Comparison of ENCODE assay signal across 12 cellular contexts in the genomic region with DNA sequence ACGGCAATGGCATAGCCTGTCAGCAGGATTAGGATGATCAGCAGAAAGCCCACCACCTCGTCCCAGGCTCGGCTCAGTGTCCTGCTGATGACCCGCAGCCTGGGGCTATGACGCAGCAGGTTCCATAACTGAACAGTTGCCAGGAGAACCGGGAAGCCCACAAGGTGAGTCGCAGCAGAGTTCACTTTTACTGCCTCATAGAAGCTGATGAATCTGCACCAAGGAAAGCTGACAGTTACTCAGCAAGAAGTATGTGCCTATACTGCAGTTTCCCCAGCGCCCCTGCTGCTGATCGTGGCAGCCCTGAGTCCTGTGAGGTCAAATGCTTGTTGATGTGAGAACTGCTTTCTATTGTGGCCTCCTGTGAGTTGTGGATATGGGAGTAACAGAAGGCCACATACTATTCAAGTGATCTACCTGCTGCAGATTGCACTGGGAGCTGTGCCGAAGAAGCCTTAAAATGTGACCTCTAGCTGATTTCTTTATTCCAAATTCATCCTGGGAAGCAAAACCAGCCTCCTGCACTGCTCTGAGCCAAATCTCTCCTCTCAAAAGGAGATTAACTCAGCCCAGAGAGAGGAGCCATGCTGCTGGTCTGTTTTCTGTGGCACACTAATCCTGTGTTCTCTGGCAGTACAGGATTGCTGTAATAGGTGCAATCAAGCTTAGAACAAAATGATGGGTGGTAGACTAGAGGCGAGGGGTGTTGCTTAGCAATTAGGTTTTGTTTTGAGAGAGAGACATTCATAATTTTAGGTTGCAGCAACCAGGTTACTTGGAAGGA. TPM values are rescaled to one million over a fixed set of nuclear protein-coding genes. Genes with fewer than 3 reads are reported as not detected.
DNase-seq lines count a peak whose midpoint lies in the region; ATAC-seq, FAIRE-seq and TF ChIP-seq lines count a peak whose summit lies in the region.
"Had no signal": no experiment of that assay in that cellular context is flagged by ENCODE, and none has a peak within 500 bp of the region (broad histone marks: within the 10 kb centered on the region; RNA-seq: fewer than 3 reads in every experiment).

No MANE protein-coding gene starts in this region.

- peaks cover 39% of the 10 kb centered on the region for H3K79me2 ChIP-seq in astrocyte (ENCODE audit: insufficient read depth, low read length)

- H3K36me3 Mint-ChIP-seq in astrocyte (ENCODE audit: low read depth, unreplicated experiment): peaks cover 16% of the 10 kb centered on the region

- 70% methylated on average over 11 of the region's 11 CpGs for WGBS in right cardiac atrium

- peaks cover 3% of the 10 kb centered on the region for H3K9me3 Mint-ChIP-seq in astrocyte (ENCODE audit: unreplicated experiment)

- H3K27ac ChIP-seq in right atrium auricular region: peak overlapping the region; percentile 2 to 26
- H3K27ac ChIP-seq in right cardiac atrium (ENCODE audit: low read length): no peak overlapping the region
- H3K27ac ChIP-seq in astrocyte (ENCODE audit: low read depth, low read length): no peak overlapping the region
- H3K27ac ChIP-seq: C4-2B, suprapubic skin had no signal

- peaks cover 44% of the 10 kb centered on the region for H3K4me1 Mint-ChIP-seq in astrocyte (ENCODE audit: low read depth, unreplicated experiment)

- H4K20me1 ChIP-seq in astrocyte (ENCODE audit: insufficient read depth, low read length): peaks cover 76% of the 10 kb centered on the region

- no peaks in the 10 kb centered on the region for H3K27me3 Mint-ChIP-seq in astrocyte (ENCODE audit: low read depth, unreplicated experiment)

- H3K4me3 ChIP-seq in right atrium auricular region: no peak overlapping the region
- H3K4me3 ChIP-seq in right cardiac atrium (ENCODE audit: low read length): no peak overlapping the region
- H3K4me3 ChIP-seq in astrocyte (ENCODE audit: insufficient read depth, low read depth, low read length): no peak overlapping the region
- H3K4me3 ChIP-seq: suprapubic skin had no signal

- H3K36me3 ChIP-seq in right atrium auricular region (peaks cover 24% of the 10 kb centered on the region), astrocyte (ENCODE audit: insufficient read depth, low read length) (peaks cover 11% of the 10 kb centered on the region)

- FAIRE-seq in astrocyte (lab: Jason Lieb, UNC): no peak
- FAIRE-seq: endothelial cell of umbilical vein, GM18507 had no signal

- peak overlapping the region; percentile 91 for H3K27ac Mint-ChIP-seq in astrocyte (ENCODE audit: unreplicated experiment)

- no peak for DNase-seq in right atrium auricular region (ENCODE audit: low spot score)
- no peak for DNase-seq in right cardiac atrium
- DNase-seq in astrocyte (ENCODE audit: low read depth): peak; percentile 45
- DNase-seq in iris pigment epithelial cell (ENCODE audit: low read depth): peak; percentile 77
- DNase-seq in sciatic nerve (ENCODE audit: low spot score): no peak

- H3K9ac ChIP-seq in astrocyte (ENCODE audit: low read length): no peak overlapping the region

- intact Hi-C loops in right cardiac atrium (cut with DNase I): no loop called here
- intact Hi-C loops in sciatic nerve (cut with DNase I): no loop called here

- H3K27me3 ChIP-seq in right atrium auricular region (no peaks in the 10 kb centered on the region), right cardiac atrium (ENCODE audit: control insufficient read depth, insufficient read depth) (no peaks in the 10 kb centered on the region), astrocyte (ENCODE audit: insufficient read depth, low read length) (no peaks in the 10 kb centered on the region)
- H3K27me3 ChIP-seq: suprapubic skin had no signal

- no peak for ATAC-seq in right cardiac atrium
- no peak for ATAC-seq in HG02798 (IDR thresholded peaks at IDR 0.05; ENCODE audit: poor library complexity, unreplicated experiment)
- ATAC-seq in sciatic nerve: no peak
- no peak for ATAC-seq in GM18502 (IDR thresholded peaks at IDR 0.05; ENCODE audit: poor library complexity, unreplicated experiment)
- no peak for ATAC-seq in GM19324 (IDR thresholded peaks at IDR 0.05; ENCODE audit: low FRiP score, unreplicated experiment)

- H3K4me3 Mint-ChIP-seq in astrocyte (ENCODE audit: unreplicated experiment): peak overlapping the region; percentile 40

- no peak for TF ChIP-seq CTCF in right atrium auricular region (IDR thresholded peaks at IDR 0.05)
- TF ChIP-seq CTCF in astrocyte (IDR thresholded peaks at IDR 0.05; ENCODE audit: insufficient read depth, low read depth, low read length): no peak

- no peaks in the 10 kb centered on the region for H3K9me3 ChIP-seq in right atrium auricular region
- H3K9me3 ChIP-seq in right cardiac atrium (ENCODE audit: control insufficient read depth, low read length): no peaks in the 10 kb centered on the region
- H3K9me3 ChIP-seq in astrocyte (ENCODE audit: insufficient read depth, low read depth, low read length): no peaks in the 10 kb centered on the region
- H3K9me3 ChIP-seq: suprapubic skin had no signal

- H3K4me1 ChIP-seq in right atrium auricular region: peaks cover 0 to 36% of the 10 kb centered on the region in 2 donors
- H3K4me1 ChIP-seq in right cardiac atrium (ENCODE audit: control insufficient read depth, insufficient read depth, low read length): peaks cover 2% of the 10 kb centered on the region
- peaks cover 20% of the 10 kb centered on the region for H3K4me1 ChIP-seq in astrocyte (ENCODE audit: insufficient read depth, low read length)

- no peak overlapping the region for H2AFZ ChIP-seq in astrocyte (ENCODE audit: low read depth, low read length)

- no peak overlapping the region for H3K4me2 ChIP-seq in astrocyte (ENCODE audit: low read length)

RNA-seq across cellular contexts. Expression of gene IST1, which starts 38.8 kb away (rescaled TPM):
- total RNA-seq in right atrium auricular region (100 to 1,000 TPM; 140 to 150 TPM), right cardiac atrium (100 to 1,000 TPM; 128 to 148 (median 139) TPM), astrocyte (232 and 241 TPM in 2 replicates), sciatic nerve (189 TPM)
- 89.5 TPM for polyA plus RNA-seq in right cardiac atrium

RNA-seq across cellular contexts. Expression of gene ZNF821, which starts 50.1 kb away (rescaled TPM):
- 1 to 10 TPM; 2.6 to 8.9 TPM for total RNA-seq in right atrium auricular region
- total RNA-seq in right cardiac atrium: 1 to 10 TPM; 6.3 to 8.5 (median 6.9) TPM
- polyA plus RNA-seq in right cardiac atrium: 5.0 TPM
- total RNA-seq in astrocyte: 9.3 and 10.4 TPM in 2 replicates
- total RNA-seq in sciatic nerve: 6.7 TPM

Comparison
In these comparisons a context has a peak if more than half of its experiments do, and no peak if none do; other contexts are left out.
1. H3K27ac ChIP-seq: peak in right atrium auricular region (2 of 2); none in right cardiac atrium (single experiment) and astrocyte (single experiment).
2. DNase-seq: peak in astrocyte (single experiment) and iris pigment epithelial cell (single experiment); none in right atrium auricular region (single experiment), right cardiac atrium (0 of 3) and sciatic nerve (single experiment).